9 cellular contexts compared by ENCODE assay signal in the genomic region with DNA sequence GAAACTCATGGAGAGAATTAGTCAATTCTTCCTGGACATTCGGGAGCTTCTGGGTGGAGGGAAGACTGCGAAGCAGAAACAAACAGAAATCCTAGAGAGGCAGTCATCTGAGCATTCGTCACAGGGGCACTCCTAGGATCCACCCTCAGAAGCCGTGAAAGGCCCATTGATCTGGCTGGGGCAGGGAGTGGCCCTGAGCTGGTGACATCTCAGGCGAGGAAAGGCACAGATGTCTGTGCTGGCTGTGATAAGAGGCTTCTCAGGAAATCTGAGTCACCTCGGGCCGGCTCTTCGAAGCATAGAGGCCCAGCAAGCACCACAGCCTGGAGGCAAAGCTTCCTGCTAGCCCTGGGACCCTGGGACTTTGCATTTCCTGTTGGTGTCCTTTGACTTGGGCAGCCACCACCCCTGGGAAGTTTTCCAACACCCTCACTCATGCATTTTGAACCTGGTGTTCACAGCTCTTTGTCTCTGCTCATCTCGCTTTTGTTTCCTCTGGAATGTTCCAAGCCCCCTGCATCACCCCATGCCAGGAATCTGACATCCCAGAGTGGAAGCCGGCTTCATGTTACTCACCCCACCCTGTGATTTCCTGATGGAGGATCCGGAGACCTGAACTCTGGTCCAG. TPM values are rescaled to one million over a fixed set of nuclear protein-coding genes. Genes with fewer than 3 reads are reported as not detected.
A peak's percentile ranks its signal among the peaks of the same experiment; 100 is the strongest.
DNase-seq lines count a peak whose midpoint lies in the region; TF ChIP-seq lines count a peak whose summit lies in the region.
"Had no signal": no experiment of that assay in that cellular context is flagged by ENCODE, and none has a peak within 500 bp of the region (broad histone marks: within the 10 kb centered on the region; RNA-seq: fewer than 3 reads in every experiment).

No MANE protein-coding gene starts in this region.

- H3K9me3 Mint-ChIP-seq in activated CD4-positive, alpha-beta memory T cell treated with anti-CD3 and anti-CD28 coated beads for 36 hours = no peaks in the 10 kb centered on the region
- no peaks in the 10 kb centered on the region for H3K9me3 Mint-ChIP-seq in activated CD4-positive, alpha-beta memory T cell treated with anti-CD3 and anti-CD28 coated beads, Interleukin-2, amount 10 ng/mL, durations not matched to agents 7 days and 5 days
- H3K9me3 Mint-ChIP-seq: activated B cell treated with CpG ODN at 0.5 μM for 24 hours had no signal

- peaks cover 3% of the 10 kb centered on the region for H3K4me1 Mint-ChIP-seq in activated CD4-positive, alpha-beta memory T cell treated with anti-CD3 and anti-CD28 coated beads for 36 hours (ENCODE audit: low read depth)
- H3K4me1 Mint-ChIP-seq in activated CD4-positive, alpha-beta memory T cell treated with anti-CD3 and anti-CD28 coated beads, Interleukin-2, amount 10 ng/mL, durations not matched to agents 7 days and 5 days = peaks cover 8% of the 10 kb centered on the region
- H3K4me1 Mint-ChIP-seq: activated B cell treated with CpG ODN at 0.5 μM for 24 hours had no signal

- in situ Hi-C loops in GM13977 (cut with MboI; ENCODE audit: low pct_unique_long_range_greater_than_20kb, low sequenced_read_pairs, unreplicated experiment) = no loop called here

- POLR2A ChIA-PET in activated CD4-positive, alpha-beta memory T cell treated with anti-CD3 and anti-CD28 coated beads for 36 hours (lab: Charles Lee) = no interaction called here
- POLR2A ChIA-PET in activated CD4-positive, alpha-beta memory T cell treated with anti-CD3 and anti-CD28 coated beads, Interleukin-2, amount 10 ng/mL, durations not matched to agents 7 days and 5 days (lab: Charles Lee) = no interaction called here

- CTCF ChIA-PET in activated CD4-positive, alpha-beta memory T cell treated with anti-CD3 and anti-CD28 coated beads for 36 hours (lab: Charles Lee) = no interaction called here
- CTCF ChIA-PET in activated CD4-positive, alpha-beta memory T cell treated with anti-CD3 and anti-CD28 coated beads, Interleukin-2, amount 10 ng/mL, durations not matched to agents 7 days and 5 days (lab: Charles Lee) = interaction anchor here (1.0 to 1.5 kb wide), 2 partner anchors 11 to 13 kb away, joined by 3 to 4 read pairs; no protein-coding TSS in a partner anchor

- H3K27me3 Mint-ChIP-seq in activated CD4-positive, alpha-beta memory T cell treated with anti-CD3 and anti-CD28 coated beads for 36 hours = no peaks in the 10 kb centered on the region
- no peaks in the 10 kb centered on the region for H3K27me3 Mint-ChIP-seq in activated CD4-positive, alpha-beta memory T cell treated with anti-CD3 and anti-CD28 coated beads, Interleukin-2, amount 10 ng/mL, durations not matched to agents 7 days and 5 days
- H3K27me3 Mint-ChIP-seq: activated B cell treated with CpG ODN at 0.5 μM for 24 hours had no signal

- H3K4me3 Mint-ChIP-seq in activated CD4-positive, alpha-beta memory T cell treated with anti-CD3 and anti-CD28 coated beads for 36 hours = no peak overlapping the region
- H3K4me3 Mint-ChIP-seq in activated CD4-positive, alpha-beta memory T cell treated with anti-CD3 and anti-CD28 coated beads, Interleukin-2, amount 10 ng/mL, durations not matched to agents 7 days and 5 days = no peak overlapping the region
- H3K4me3 Mint-ChIP-seq: activated B cell treated with CpG ODN at 0.5 μM for 24 hours had no signal

- no peak for TF ChIP-seq CTCF in GM13977 (IDR thresholded peaks at IDR 0.05; ENCODE audit: extremely low read depth, insufficient read depth, missing control alignments)

- no peak overlapping the region for H3K27ac Mint-ChIP-seq in activated CD4-positive, alpha-beta memory T cell treated with anti-CD3 and anti-CD28 coated beads for 36 hours
- H3K27ac Mint-ChIP-seq in activated CD4-positive, alpha-beta memory T cell treated with anti-CD3 and anti-CD28 coated beads, Interleukin-2, amount 10 ng/mL, durations not matched to agents 7 days and 5 days = no peak overlapping the region
- H3K27ac Mint-ChIP-seq: activated B cell treated with CpG ODN at 0.5 μM for 24 hours had no signal

- intact Hi-C loops in activated CD4-positive, alpha-beta memory T cell treated with anti-CD3 and anti-CD28 coated beads for 36 hours (cut with micrococcal nuclease) = no loop called here

- H3K36me3 Mint-ChIP-seq in activated CD4-positive, alpha-beta memory T cell treated with anti-CD3 and anti-CD28 coated beads for 36 hours = peaks cover 1% of the 10 kb centered on the region
- no peaks in the 10 kb centered on the region for H3K36me3 Mint-ChIP-seq in activated CD4-positive, alpha-beta memory T cell treated with anti-CD3 and anti-CD28 coated beads, Interleukin-2, amount 10 ng/mL, durations not matched to agents 7 days and 5 days (ENCODE audit: low read depth)

- DNase-seq in activated CD4-positive, alpha-beta memory T cell treated with anti-CD3 and anti-CD28 coated beads for 36 hours = peak; percentile 37
- no peak for DNase-seq in activated CD4-positive, alpha-beta memory T cell treated with anti-CD3 and anti-CD28 coated beads, Interleukin-2, amount 10 ng/mL, durations not matched to agents 7 days and 5 days
- DNase-seq in anterior cingulate cortex (lab: John Stamatoyannopoulos, UW) (peak in 44 of 58 donors; percentile 4 to 86 (median 48)), hypothalamus (lab: John Stamatoyannopoulos, UW) (peak in 36 of 51 donors; percentile 4 to 82 (median 54)), smooth muscle cell of the brain vasculature (ENCODE audit: low read depth, low spot score) (peak; percentile 28), SHP77 (lab: John Stamatoyannopoulos, UW) (no peak), GM13977 (ENCODE audit: low spot score) (no peak)
- DNase-seq in central memory CD4-positive, alpha-beta T cell = no peak
- DNase-seq: activated B cell treated with CpG ODN at 0.5 μM for 24 hours had no signal

RNA-seq across cellular contexts. Expression of a gene that starts 23.3 kb away (rescaled TPM):
- total RNA-seq in activated CD4-positive, alpha-beta memory T cell treated with anti-CD3 and anti-CD28 coated beads for 36 hours = 1 to 10 TPM; 5.7 to 6.8 TPM
- 1 to 10 TPM; 5.1 to 5.3 TPM for total RNA-seq in activated CD4-positive, alpha-beta memory T cell treated with anti-CD3 and anti-CD28 coated beads, Interleukin-2, amount 10 ng/mL, durations not matched to agents 7 days and 5 days

Comparison
In these comparisons a context has a peak if more than half of its experiments do, and no peak if none do; other contexts are left out.
1. DNase-seq: peak in activated CD4-positive, alpha-beta memory T cell treated with anti-CD3 and anti-CD28 coated beads for 36 hours (single experiment), anterior cingulate cortex (44 of 58), hypothalamus (36 of 51) and smooth muscle cell of the brain vasculature (single experiment); none in activated CD4-positive, alpha-beta memory T cell treated with anti-CD3 and anti-CD28 coated beads, Interleukin-2, amount 10 ng/mL, durations not matched to agents 7 days and 5 days (single experiment), central memory CD4-positive, alpha-beta T cell (single experiment), SHP77 (0 of 2) and GM13977 (single experiment).